ENCODE assay signal across 2 cellular contexts in the genomic region with DNA sequence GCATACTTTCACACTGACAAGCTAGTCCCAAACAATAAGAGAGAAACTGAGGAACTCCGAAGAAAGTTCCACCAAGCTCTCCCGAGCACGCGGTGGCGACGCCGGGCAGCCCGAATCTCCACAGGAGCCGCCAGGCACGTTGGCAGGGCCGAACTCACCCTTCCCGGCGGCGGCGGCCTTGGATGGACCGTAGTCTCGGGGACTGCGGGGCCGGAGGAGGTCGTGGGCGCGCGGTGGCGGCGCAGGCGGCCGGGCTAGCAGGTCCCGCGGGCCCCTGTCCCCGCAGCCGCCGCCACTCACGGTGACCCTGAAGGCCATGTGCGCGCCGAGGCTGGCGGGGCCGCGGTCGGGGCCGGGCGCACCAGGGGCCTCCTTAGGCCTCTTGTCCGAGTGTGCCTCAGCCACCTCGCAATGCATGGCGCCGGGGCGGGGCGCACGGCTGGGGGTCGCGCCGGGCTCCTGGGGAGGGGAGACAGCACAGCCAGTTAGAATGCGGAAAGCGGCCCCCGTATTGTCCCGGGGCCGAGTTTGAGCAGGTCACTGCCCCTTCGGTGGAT.
TF ChIP-seq lines count a peak whose summit lies in the region.

No MANE protein-coding gene starts in this region.

TF ChIP-seq in SK-N-SH, 30 proteins besides CTCF, POLR2A, EP300 and RAD21 (continued from another document):
- TF ChIP-seq, protein P1, sequence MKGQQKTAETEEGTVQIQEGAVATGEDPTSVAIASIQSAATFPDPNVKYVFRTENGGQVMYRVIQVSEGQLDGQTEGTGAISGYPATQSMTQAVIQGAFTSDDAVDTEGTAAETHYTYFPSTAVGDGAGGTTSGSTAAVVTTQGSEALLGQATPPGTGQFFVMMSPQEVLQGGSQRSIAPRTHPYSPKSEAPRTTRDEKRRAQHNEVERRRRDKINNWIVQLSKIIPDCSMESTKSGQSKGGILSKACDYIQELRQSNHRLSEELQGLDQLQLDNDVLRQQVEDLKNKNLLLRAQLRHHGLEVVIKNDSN (IDR thresholded peaks at IDR 0.05; ENCODE audit: borderline replicate concordance, low read depth) = no peak
- TF ChIP-seq POLR2AphosphoS5 (IDR thresholded peaks at IDR 0.05; ENCODE audit: low read depth, low read length) (no peak), FOXJ3 (CRISPR knock-in tag; IDR thresholded peaks at IDR 0.05) (no peak), TAF1 (IDR thresholded peaks at IDR 0.05; ENCODE audit: borderline replicate concordance, low read depth, low read length) (no peak), USF2 (IDR thresholded peaks at IDR 0.05; ENCODE audit: borderline replicate concordance, low read depth, low read length) (no peak), IRF3 (IDR thresholded peaks at IDR 0.05; ENCODE audit: low read depth, low read length) (no peak), MXI1 (IDR thresholded peaks at IDR 0.05; ENCODE audit: low read depth, low read length) (no peak), ELF1 (IDR thresholded peaks at IDR 0.05) (no peak), SMC3 (IDR thresholded peaks at IDR 0.05; ENCODE audit: low read depth, low read length) (no peak)

TF ChIP-seq in SK-N-SH treated with all-trans-retinoic acid at 6 μM for 48 hours, 23 proteins besides CTCF, POLR2A, EP300 and RAD21 (continued from another document):
- no peak for TF ChIP-seq POU6F1 (CRISPR knock-in tag; IDR thresholded peaks at IDR 0.05; ENCODE audit: borderline replicate concordance, low read depth)
- TF ChIP-seq, protein P2, sequence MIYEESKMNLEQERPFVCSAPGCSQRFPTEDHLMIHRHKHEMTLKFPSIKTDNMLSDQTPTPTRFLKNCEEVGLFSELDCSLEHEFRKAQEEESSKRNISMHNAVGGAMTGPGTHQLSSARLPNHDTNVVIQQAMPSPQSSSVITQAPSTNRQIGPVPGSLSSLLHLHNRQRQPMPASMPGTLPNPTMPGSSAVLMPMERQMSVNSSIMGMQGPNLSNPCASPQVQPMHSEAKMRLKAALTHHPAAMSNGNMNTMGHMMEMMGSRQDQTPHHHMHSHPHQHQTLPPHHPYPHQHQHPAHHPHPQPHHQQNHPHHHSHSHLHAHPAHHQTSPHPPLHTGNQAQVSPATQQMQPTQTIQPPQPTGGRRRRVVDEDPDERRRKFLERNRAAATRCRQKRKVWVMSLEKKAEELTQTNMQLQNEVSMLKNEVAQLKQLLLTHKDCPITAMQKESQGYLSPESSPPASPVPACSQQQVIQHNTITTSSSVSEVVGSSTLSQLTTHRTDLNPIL (CRISPR knock-in tag; IDR thresholded peaks at IDR 0.05; ENCODE audit: low read depth) = no peak
- TF ChIP-seq, protein P3, sequence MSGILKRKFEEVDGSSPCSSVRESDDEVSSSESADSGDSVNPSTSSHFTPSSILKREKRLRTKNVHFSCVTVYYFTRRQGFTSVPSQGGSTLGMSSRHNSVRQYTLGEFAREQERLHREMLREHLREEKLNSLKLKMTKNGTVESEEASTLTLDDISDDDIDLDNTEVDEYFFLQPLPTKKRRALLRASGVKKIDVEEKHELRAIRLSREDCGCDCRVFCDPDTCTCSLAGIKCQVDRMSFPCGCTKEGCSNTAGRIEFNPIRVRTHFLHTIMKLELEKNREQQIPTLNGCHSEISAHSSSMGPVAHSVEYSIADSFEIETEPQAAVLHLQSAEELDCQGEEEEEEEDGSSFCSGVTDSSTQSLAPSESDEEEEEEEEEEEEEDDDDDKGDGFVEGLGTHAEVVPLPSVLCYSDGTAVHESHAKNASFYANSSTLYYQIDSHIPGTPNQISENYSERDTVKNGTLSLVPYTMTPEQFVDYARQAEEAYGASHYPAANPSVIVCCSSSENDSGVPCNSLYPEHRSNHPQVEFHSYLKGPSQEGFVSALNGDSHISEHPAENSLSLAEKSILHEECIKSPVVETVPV (CRISPR knock-in tag; IDR thresholded peaks at IDR 0.05) = no peak
